In the genomic region with DNA sequence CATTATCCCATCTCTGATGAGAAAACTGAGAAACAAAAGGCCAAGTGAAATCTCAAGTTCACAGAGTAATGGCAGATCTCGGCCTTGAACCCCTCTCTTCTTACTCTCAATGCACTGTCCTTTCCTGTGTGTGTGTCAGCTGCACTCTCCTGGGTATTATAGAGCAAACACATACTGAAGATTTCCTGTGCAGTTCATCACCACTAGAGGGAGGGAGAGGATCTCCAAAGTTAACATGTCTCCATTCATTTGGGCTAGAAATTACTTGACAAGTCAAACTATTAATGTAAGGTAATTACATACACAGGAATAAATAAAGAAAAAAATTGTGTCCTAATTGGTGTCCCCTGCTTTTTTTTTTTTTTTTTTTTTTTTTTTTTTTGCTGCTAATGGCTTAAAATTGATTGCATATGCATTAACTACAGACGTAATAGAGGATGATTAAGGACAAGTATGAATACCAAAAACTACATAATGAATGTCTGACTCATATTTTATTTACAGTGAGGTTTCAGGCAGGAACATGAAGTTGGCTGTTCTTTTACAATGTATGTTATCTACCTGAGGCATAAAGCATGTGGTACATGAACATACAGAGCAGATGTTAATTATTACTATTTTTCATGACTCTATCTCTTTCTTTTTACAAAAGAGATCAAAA, we compare ENCODE assay signal across 7 cellular contexts.
DNase-seq lines count a peak whose midpoint lies in the region; ATAC-seq, FAIRE-seq and TF ChIP-seq lines count a peak whose summit lies in the region.

No MANE protein-coding gene starts in this region.

- TF ChIP-seq CTCF in DOHH2 (IDR thresholded peaks at IDR 0.05; ENCODE audit: low read depth, low read length, poor library complexity, severe bottlenecking): peak; percentile 81
- TF ChIP-seq CTCF in activated CD8-positive, alpha-beta T cell treated with anti-CD3 and anti-CD28 coated beads for 36 hours (IDR thresholded peaks at IDR 0.05): peak; percentile 68
- TF ChIP-seq CTCF in left ventricle myocardium inferior (IDR thresholded peaks at IDR 0.05; ENCODE audit: borderline replicate concordance): peak; percentile 74

- H3K4me1 ChIP-seq in DOHH2 (ENCODE audit: control insufficient read depth, low read length) (no peaks in the 10 kb centered on the region), left ventricle myocardium inferior (no peaks in the 10 kb centered on the region), small intestine (ENCODE audit: control insufficient read depth in 2 of 2, insufficient read depth in 1 of 2, low read depth in 1 of 2, low read length in 1 of 2) (no peaks in the 10 kb centered on the region)

- intact Hi-C loops in activated CD8-positive, alpha-beta T cell treated with anti-CD3 and anti-CD28 coated beads for 36 hours (cut with micrococcal nuclease): loop anchor here (5.0 to 10.0 kb wide), 2 partner anchors 1134 to 1436 kb away; no protein-coding TSS in a partner anchor
- intact Hi-C loops in left ventricle myocardium inferior (cut with micrococcal nuclease): no loop called here

- 20 to 44% (median 25%) methylated on average over 2 of the region's 2 CpGs for WGBS in small intestine, 3 donors

- peaks cover 8% of the 10 kb centered on the region for H3K27me3 Mint-ChIP-seq in activated CD8-positive, alpha-beta T cell treated with anti-CD3 and anti-CD28 coated beads for 36 hours

- no peak overlapping the region for H3K27ac ChIP-seq in DOHH2 (ENCODE audit: low read depth, low read length)
- no peak overlapping the region for H3K27ac ChIP-seq in left ventricle myocardium inferior (replicated peaks)
- no peak overlapping the region for H3K27ac ChIP-seq in small intestine (ENCODE audit: low read depth in 1 of 2, low read length in 1 of 2)

- H3K36me3 ChIP-seq in DOHH2 (ENCODE audit: control insufficient read depth, low read length): no peaks in the 10 kb centered on the region
- H3K36me3 ChIP-seq in left ventricle myocardium inferior: no peaks in the 10 kb centered on the region
- H3K36me3 ChIP-seq in small intestine (ENCODE audit: control insufficient read depth in 2 of 2, insufficient read depth in 2 of 2, low read length in 2 of 2): no peaks in the 10 kb centered on the region

- no peak overlapping the region for H3K27ac Mint-ChIP-seq in activated CD8-positive, alpha-beta T cell treated with anti-CD3 and anti-CD28 coated beads for 36 hours

- H3K9me3 Mint-ChIP-seq in activated CD8-positive, alpha-beta T cell treated with anti-CD3 and anti-CD28 coated beads for 36 hours: no peaks in the 10 kb centered on the region

- H3K27me3 ChIP-seq in DOHH2 (ENCODE audit: control insufficient read depth, low read length) (no peaks in the 10 kb centered on the region; the same call in 1 of the 2 replicates), left ventricle myocardium inferior (ENCODE audit: low read depth) (peaks cover 10% of the 10 kb centered on the region), small intestine (ENCODE audit: control insufficient read depth in 2 of 2, insufficient read depth in 2 of 2, low read length in 2 of 2) (no peaks in the 10 kb centered on the region)

- CTCF ChIA-PET in activated CD8-positive, alpha-beta T cell treated with anti-CD3 and anti-CD28 coated beads for 36 hours (lab: Charles Lee): interaction anchor here (1.3 to 1.4 kb wide), 2 partner anchors 1133 to 1438 kb away, joined by 3 to 5 read pairs; no protein-coding TSS in a partner anchor

- H4K20me1 ChIP-seq in DOHH2 (ENCODE audit: control insufficient read depth, insufficient read depth, low read depth, low read length): no peaks in the 10 kb centered on the region

- ATAC-seq in GM19324 (IDR thresholded peaks at IDR 0.05; ENCODE audit: low FRiP score, unreplicated experiment): peak; percentile 83
- peak; percentile 90 for ATAC-seq in HG03108 (IDR thresholded peaks at IDR 0.05; ENCODE audit: unreplicated experiment)
- peak; percentile 80 for ATAC-seq in activated CD8-positive, alpha-beta T cell treated with anti-CD3 and anti-CD28 coated beads for 36 hours

- H3K4me3 ChIP-seq in DOHH2 (ENCODE audit: low read length) (no peak overlapping the region), left ventricle myocardium inferior (no peak overlapping the region), small intestine (ENCODE audit: low read depth in 1 of 2, low read length in 2 of 2) (no peak overlapping the region)

- H3K4me3 Mint-ChIP-seq in activated CD8-positive, alpha-beta T cell treated with anti-CD3 and anti-CD28 coated beads for 36 hours: no peak overlapping the region

- H3F3A ChIP-seq in DOHH2 (ENCODE audit: control insufficient read depth, insufficient read depth): no peaks in the 10 kb centered on the region

- FAIRE-seq in small intestine (lab: Jason Lieb, UNC): no peak

- H3K9me3 ChIP-seq in DOHH2 (ENCODE audit: control insufficient read depth, insufficient read depth, low read length): no peaks in the 10 kb centered on the region
- no peaks in the 10 kb centered on the region for H3K9me3 ChIP-seq in left ventricle myocardium inferior (replicated peaks)
- no peaks in the 10 kb centered on the region for H3K9me3 ChIP-seq in small intestine (ENCODE audit: control insufficient read depth, low read depth)

- H3K36me3 Mint-ChIP-seq in activated CD8-positive, alpha-beta T cell treated with anti-CD3 and anti-CD28 coated beads for 36 hours (ENCODE audit: low read depth): no peaks in the 10 kb centered on the region

- H3K4me2 ChIP-seq in DOHH2 (ENCODE audit: low read length): no peak overlapping the region

- DNase-seq in NCI-H2171 treated with DMSO at 0.1 percent for 48 hours (lab: John Stamatoyannopoulos, UW): peak; percentile 62
- DNase-seq in activated CD8-positive, alpha-beta T cell treated with anti-CD3 and anti-CD28 coated beads for 36 hours: peak; percentile 19
- DNase-seq in left ventricle myocardium inferior: no peak
- peak; percentile 55 for DNase-seq in small intestine

- no peaks in the 10 kb centered on the region for H3K79me2 ChIP-seq in DOHH2 (ENCODE audit: control insufficient read depth, low read length)

- POLR2A ChIA-PET in activated CD8-positive, alpha-beta T cell treated with anti-CD3 and anti-CD28 coated beads for 36 hours (lab: Charles Lee): no interaction called here

- H3K4me1 Mint-ChIP-seq in activated CD8-positive, alpha-beta T cell treated with anti-CD3 and anti-CD28 coated beads for 36 hours (ENCODE audit: low read depth): no peaks in the 10 kb centered on the region

- no peaks in the 10 kb centered on the region for H3K9me2 ChIP-seq in DOHH2 (replicated peaks; ENCODE audit: control insufficient read depth, low read length)
